Comparison of ENCODE assay signal across 25 cellular contexts in the genomic region with DNA sequence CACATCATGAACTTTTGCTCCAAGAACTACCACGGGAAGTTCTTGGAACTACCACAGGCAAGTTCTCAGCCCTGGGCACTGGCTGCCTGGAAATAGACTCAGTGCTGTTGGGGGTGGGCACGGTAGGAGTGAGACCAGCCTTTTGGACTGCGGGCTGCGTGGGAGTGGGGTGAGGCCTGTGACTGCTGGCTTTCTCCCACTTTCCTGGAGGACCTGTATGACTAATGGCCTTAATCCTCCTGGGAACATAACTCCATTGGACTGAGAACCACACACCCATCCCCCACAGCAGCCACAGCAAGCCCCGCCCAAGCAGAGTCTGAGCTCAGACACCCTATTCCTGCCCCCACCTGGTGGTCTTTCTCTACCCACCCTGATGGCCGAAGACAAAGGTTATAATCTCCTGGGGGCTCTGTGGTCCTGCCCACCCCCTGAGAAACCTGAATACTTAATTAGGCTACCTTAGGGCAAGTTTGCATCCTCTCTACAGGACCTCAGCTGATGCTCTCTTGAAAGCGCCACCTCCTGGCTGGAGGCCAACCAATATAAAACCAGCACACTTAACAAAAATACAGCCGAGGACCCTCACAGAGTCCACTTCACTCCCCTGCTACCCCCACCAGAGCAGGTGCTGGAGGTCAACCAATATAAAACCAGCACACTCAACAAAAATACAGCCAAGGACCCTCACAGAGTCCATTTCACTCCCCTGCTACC.
DNase-seq lines count a peak whose midpoint lies in the region; ATAC-seq, FAIRE-seq and TF ChIP-seq lines count a peak whose summit lies in the region.
"Had no signal": no experiment of that assay in that cellular context is flagged by ENCODE, and none has a peak within 500 bp of the region (broad histone marks: within the 10 kb centered on the region; RNA-seq: fewer than 3 reads in every experiment).

No MANE protein-coding gene starts in this region.

- TF ChIP-seq CTCF in K562 (IDR thresholded peaks at IDR 0.05 in 2 of 3, conservative IDR thresholded peaks at IDR 0.05 in 1 of 3; ENCODE audit: insufficient read depth in 2 of 3, low read depth in 1 of 3, low read length in 3 of 3) = 0 out of 6 replicates have a peak, but pooled peaks of 1 of the 3 experiments have one; percentile 17
- no peak for TF ChIP-seq CTCF in smooth muscle cell (IDR thresholded peaks at IDR 0.05; ENCODE audit: borderline replicate concordance, insufficient read depth, poor library complexity, severe bottlenecking)

- no peak overlapping the region for H3K4me3 Mint-ChIP-seq in activated T-cell treated with anti-CD3 and anti-CD28 coated beads, Interleukin-2, amount 50 U/mL, for 24 hours
- no peak overlapping the region for H3K4me3 Mint-ChIP-seq in activated T-cell treated with anti-CD3 and anti-CD28 coated beads, Interleukin-2, amount 50 U/mL, for 72 hours
- H3K4me3 Mint-ChIP-seq: activated naive CD8-positive, alpha-beta T cell; B cell; nephron progenitor cell had no signal

- no peak overlapping the region for H3K27ac Mint-ChIP-seq in activated T-cell treated with anti-CD3 and anti-CD28 coated beads, Interleukin-2, amount 50 U/mL, for 24 hours
- H3K27ac Mint-ChIP-seq in activated T-cell treated with anti-CD3 and anti-CD28 coated beads, Interleukin-2, amount 50 U/mL, for 72 hours = no peak overlapping the region
- H3K27ac Mint-ChIP-seq: activated naive CD8-positive, alpha-beta T cell; B cell; nephron progenitor cell had no signal

- H3K9me1 ChIP-seq in K562 (ENCODE audit: control insufficient read depth, insufficient read depth, low read length) = no peaks in the 10 kb centered on the region

- H3K4me1 Mint-ChIP-seq in activated T-cell treated with anti-CD3 and anti-CD28 coated beads, Interleukin-2, amount 50 U/mL, for 24 hours (ENCODE audit: low read depth) = no peaks in the 10 kb centered on the region
- no peaks in the 10 kb centered on the region for H3K4me1 Mint-ChIP-seq in activated T-cell treated with anti-CD3 and anti-CD28 coated beads, Interleukin-2, amount 50 U/mL, for 72 hours (ENCODE audit: low read depth)
- H3K4me1 Mint-ChIP-seq: B cell had no signal

- H3K9me3 Mint-ChIP-seq in activated T-cell treated with anti-CD3 and anti-CD28 coated beads, Interleukin-2, amount 50 U/mL, for 24 hours = no peaks in the 10 kb centered on the region
- no peaks in the 10 kb centered on the region for H3K9me3 Mint-ChIP-seq in activated T-cell treated with anti-CD3 and anti-CD28 coated beads, Interleukin-2, amount 50 U/mL, for 72 hours

- no peaks in the 10 kb centered on the region for H3K79me2 ChIP-seq in Karpas-422 (ENCODE audit: low read length)
- H3K79me2 ChIP-seq in K562 (ENCODE audit: control insufficient read depth, insufficient read depth, low read length) = no peaks in the 10 kb centered on the region
- no peaks in the 10 kb centered on the region for H3K79me2 ChIP-seq in smooth muscle cell (ENCODE audit: low read depth)

- FAIRE-seq in K562 (lab: Jason Lieb, UNC) = peak; percentile 40
- FAIRE-seq: colon, endometrium, GM18507 had no signal

- H3F3A ChIP-seq in smooth muscle cell (ENCODE audit: low read depth) = no peaks in the 10 kb centered on the region

- no peak overlapping the region for H2AFZ ChIP-seq in Karpas-422 (ENCODE audit: low read length)
- no peak overlapping the region for H2AFZ ChIP-seq in K562 (ENCODE audit: low read depth, low read length)
- H2AFZ ChIP-seq in smooth muscle cell (ENCODE audit: low read depth) = no peak overlapping the region

- H3K36me3 Mint-ChIP-seq in activated T-cell treated with anti-CD3 and anti-CD28 coated beads, Interleukin-2, amount 50 U/mL, for 24 hours (ENCODE audit: low read depth) = no peaks in the 10 kb centered on the region
- H3K36me3 Mint-ChIP-seq in activated T-cell treated with anti-CD3 and anti-CD28 coated beads, Interleukin-2, amount 50 U/mL, for 72 hours (ENCODE audit: insufficient read depth in 2 of 2) = no peaks in the 10 kb centered on the region
- H3K36me3 Mint-ChIP-seq: activated naive CD8-positive, alpha-beta T cell had no signal

- no peak for TF ChIP-seq RAD21 in K562 (CRISPR knock-in tag; conservative IDR thresholded peaks at IDR 0.05 in 1 of 2, IDR thresholded peaks at IDR 0.05 in 1 of 2)

- H3K9ac ChIP-seq in Karpas-422 (ENCODE audit: low read length) (no peak overlapping the region), K562 (ENCODE audit: insufficient read depth in 1 of 2, low read depth in 2 of 2, low read length in 2 of 2) (no peak overlapping the region), smooth muscle cell (ENCODE audit: low read depth) (no peak overlapping the region)

- H4K20me1 ChIP-seq in Karpas-422 (ENCODE audit: insufficient read depth, low read depth, low read length) (no peaks in the 10 kb centered on the region), K562 (replicated peaks; ENCODE audit: control insufficient read depth, insufficient read depth, low read length) (0 out of 2 replicates have a peak, but pooled peaks cover 3% of the 10 kb centered on the region), smooth muscle cell (ENCODE audit: low read depth) (no peaks in the 10 kb centered on the region)

- ATAC-seq in activated T-cell treated with anti-CD3 and anti-CD28 coated beads, Interleukin-2, amount 50 U/mL, for 72 hours (replicated peaks in 1 of 2) = no peak
- no peak; the same call in 1 of the 3 replicates for ATAC-seq in K562
- ATAC-seq in HG03175 (IDR thresholded peaks at IDR 0.05; ENCODE audit: unreplicated experiment) = no peak
- ATAC-seq in HG03457 (IDR thresholded peaks at IDR 0.05; ENCODE audit: unreplicated experiment) = no peak
- no peak for ATAC-seq in GM19351 (IDR thresholded peaks at IDR 0.05; ENCODE audit: unreplicated experiment)
- ATAC-seq: activated CD4-positive, CD25-positive, alpha-beta regulatory T cell treated with anti-CD3 and anti-CD28 coated beads, Interleukin-2, amount 50 U/mL, for 24 hours; left colon had no signal

- H3K36me3 ChIP-seq in Karpas-422 (ENCODE audit: insufficient read depth, low read length) = no peaks in the 10 kb centered on the region
- H3K36me3 ChIP-seq in K562 (ENCODE audit: control insufficient read depth, insufficient read depth, low read length) = no peaks in the 10 kb centered on the region
- H3K36me3 ChIP-seq in smooth muscle cell (ENCODE audit: low read depth) = no peaks in the 10 kb centered on the region
- H3K36me3 ChIP-seq: upper lobe of left lung had no signal

- in situ Hi-C loops in K562 (cut with MboI) = no loop called here

- TF ChIP-seq POLR2A in K562 (conservative IDR thresholded peaks at IDR 0.05) = no peak

- H3K4me3 ChIP-seq in Karpas-422 (ENCODE audit: low read length) (no peak overlapping the region), K562 (no peak overlapping the region), smooth muscle cell (no peak overlapping the region)
- H3K4me3 ChIP-seq: upper lobe of left lung had no signal

- TF ChIP-seq EP300 in K562 (IDR thresholded peaks at IDR 0.05; ENCODE audit: low read length) = no peak

- H3K4me2 ChIP-seq in Karpas-422 (ENCODE audit: low read depth, low read length, poor library complexity, severe bottlenecking) (no peak overlapping the region), K562 (ENCODE audit: insufficient read depth, low read length) (no peak overlapping the region), smooth muscle cell (peak overlapping the region; percentile 17)

- intact Hi-C loops in K562 (cut with micrococcal nuclease) = no loop called here

- no peaks in the 10 kb centered on the region for H3K9me2 ChIP-seq in Karpas-422 (replicated peaks; ENCODE audit: insufficient read depth, low read length)

- POLR2A ChIA-PET in K562 (lab: Yijun Ruan, JAX) = interaction anchor here (0.9 kb wide), 1 partner anchor 9 kb away, joined by 3 read pairs; no protein-coding TSS in a partner anchor

- H3K9me3 ChIP-seq in Karpas-422 (ENCODE audit: low read length) (no peaks in the 10 kb centered on the region), K562 (replicated peaks; ENCODE audit: control insufficient read depth, insufficient read depth, low read depth, low read length) (no peaks in the 10 kb centered on the region), smooth muscle cell (replicated peaks; ENCODE audit: low read depth) (no peaks in the 10 kb centered on the region)
- H3K9me3 ChIP-seq: upper lobe of left lung had no signal

- no TSS peak for BruUV-seq in K562 (replicated peaks; lab: Mats Ljungman, UMichigan)

- CTCF ChIA-PET in K562 (lab: Yijun Ruan, JAX; ENCODE audit: low intra/inter-chr PET ratio) = no interaction called here

- H3K27me3 ChIP-seq in Karpas-422 (ENCODE audit: low read length) (no peaks in the 10 kb centered on the region), K562 (ENCODE audit: control insufficient read depth in 2 of 2, insufficient read depth in 2 of 2, low read length in 2 of 2) (peaks cover 8 to 47% of the 10 kb centered on the region in 2 experiments; a peak in 4 of 5 replicates), smooth muscle cell (ENCODE audit: low read depth) (no peaks in the 10 kb centered on the region)
- H3K27me3 ChIP-seq: upper lobe of left lung had no signal

- peak; percentile 24 for DNase-seq in activated T-cell treated with anti-CD3 and anti-CD28 coated beads, Interleukin-2, amount 50 U/mL, for 24 hours
- no peak for DNase-seq in activated T-cell treated with anti-CD3 and anti-CD28 coated beads, Interleukin-2, amount 50 U/mL, for 72 hours
- DNase-seq in Karpas-422 (peak; percentile 57), K562 (ENCODE audit: extremely low read depth in 1 of 4, low spot score in 3 of 4) (peak in 1 of 4 experiments; percentile 46), smooth muscle cell (lab: John Stamatoyannopoulos, UW; ENCODE audit: unreplicated experiment) (no peak)
- DNase-seq: 8988T; EL; IMR-90; left colon; midbrain; NCI-H1930; NCI-H226; nephron progenitor cell; stimulated activated CD4-positive, alpha-beta T cell treated with anti-CD3 and anti-CD28 coated beads, Interleukin-12 subunit alpha, Interleukin-12 subunit beta, amount 100 ng/mL, for 4 hours; T1000; upper lobe of left lung had no signal

- WGBS in K562 (ENCODE audit: insufficient coverage, low coverage, missing lambda C conversion rate) = 3% methylated on average over 8 of the region's 8 CpGs
- WGBS in smooth muscle cell (ENCODE audit: low lambda C conversion rate) = 74% methylated on average over 8 of the region's 8 CpGs

- no peaks in the 10 kb centered on the region for H3K4me1 ChIP-seq in Karpas-422 (ENCODE audit: low read length)
- H3K4me1 ChIP-seq in K562 (replicated peaks in 1 of 2; ENCODE audit: control insufficient read depth in 2 of 2, insufficient read depth in 2 of 2, low read length in 2 of 2) = no peaks in the 10 kb centered on the region; a peak in 1 of 5 replicates
- H3K4me1 ChIP-seq in smooth muscle cell (ENCODE audit: low read depth) = no peaks in the 10 kb centered on the region
- H3K4me1 ChIP-seq: upper lobe of left lung had no signal

- H3K27me3 Mint-ChIP-seq in activated T-cell treated with anti-CD3 and anti-CD28 coated beads, Interleukin-2, amount 50 U/mL, for 24 hours = peaks cover 73% of the 10 kb centered on the region
- H3K27me3 Mint-ChIP-seq in activated T-cell treated with anti-CD3 and anti-CD28 coated beads, Interleukin-2, amount 50 U/mL, for 72 hours (ENCODE audit: low read depth) = peaks cover 33% of the 10 kb centered on the region

- H3K27ac ChIP-seq in Karpas-422 (ENCODE audit: low read length) (no peak overlapping the region), K562 (ENCODE audit: extremely low read depth, low read depth, low read length) (no peak overlapping the region), smooth muscle cell (ENCODE audit: low read depth) (peak overlapping the region; percentile 37)
- H3K27ac ChIP-seq: upper lobe of left lung had no signal

TF ChIP-seq in K562, 482 proteins besides CTCF, POLR2A, EP300 and RAD21 (continues in another document):
- no peak for TF ChIP-seq IRF2 (CRISPR knock-in tag; IDR thresholded peaks at IDR 0.05)

Comparison
In these comparisons a context has a peak if more than half of its experiments do, and no peak if none do; other contexts are left out.
1. DNase-seq: peak in activated T-cell treated with anti-CD3 and anti-CD28 coated beads, Interleukin-2, amount 50 U/mL, for 24 hours (single experiment) and Karpas-422 (single experiment); none in activated T-cell treated with anti-CD3 and anti-CD28 coated beads, Interleukin-2, amount 50 U/mL, for 72 hours (0 of 2) and smooth muscle cell (single experiment).